15 cellular contexts compared by ENCODE assay signal in genomic region chr11:31264834-31265233, GRCh38.
DNase-seq lines count a peak whose midpoint lies in the region; ATAC-seq and TF ChIP-seq lines count a peak whose summit lies in the region.
"Had no signal": no experiment of that assay in that cellular context is flagged by ENCODE, and none has a peak within 500 bp of the region (broad histone marks: within the 10 kb centered on the region; RNA-seq: fewer than 3 reads in every experiment).

No MANE protein-coding gene starts in this region.

- TF ChIP-seq POLR2A in adrenal gland (IDR thresholded peaks at IDR 0.05): no peak

- H3K36me3 Mint-ChIP-seq in GM23338 (ENCODE audit: low read depth): no peaks in the 10 kb centered on the region
- no peaks in the 10 kb centered on the region for H3K36me3 Mint-ChIP-seq in chondrocyte (ENCODE audit: low read depth)
- no peaks in the 10 kb centered on the region for H3K36me3 Mint-ChIP-seq in nephron progenitor cell (ENCODE audit: low read depth)
- H3K36me3 Mint-ChIP-seq: CD4-positive, alpha-beta memory T cell had no signal

- H3K36me3 ChIP-seq in GM23338 (ENCODE audit: insufficient read depth): no peaks in the 10 kb centered on the region
- no peaks in the 10 kb centered on the region for H3K36me3 ChIP-seq in adrenal gland (replicated peaks in 1 of 2)
- H3K36me3 ChIP-seq: BE2C, HAP-1 had no signal

- H3F3A ChIP-seq in GM23338 (replicated peaks; ENCODE audit: low read depth): no peaks in the 10 kb centered on the region

- H3K27me3 Mint-ChIP-seq in GM23338 (ENCODE audit: insufficient read depth, low read depth, poor library complexity) (no peaks in the 10 kb centered on the region), chondrocyte (ENCODE audit: low read depth) (peaks cover 6% of the 10 kb centered on the region), nephron progenitor cell (ENCODE audit: low read depth, poor library complexity) (no peaks in the 10 kb centered on the region)
- H3K27me3 Mint-ChIP-seq: CD4-positive, alpha-beta memory T cell had no signal

- H3K9me3 Mint-ChIP-seq in GM23338 (no peaks in the 10 kb centered on the region), chondrocyte (ENCODE audit: low read depth) (no peaks in the 10 kb centered on the region), nephron progenitor cell (no peaks in the 10 kb centered on the region)

- TF ChIP-seq CTCF in GM23338 (conservative IDR thresholded peaks at IDR 0.05; ENCODE audit: low read depth in 2 of 2): peak in 1 of 2 experiments; percentile 40; a peak in 2 of 4 replicates
- peak; percentile 15 for TF ChIP-seq CTCF in chondrocyte (IDR thresholded peaks at IDR 0.05)
- TF ChIP-seq CTCF in nephron progenitor cell (IDR thresholded peaks at IDR 0.05): peak; percentile 6
- TF ChIP-seq CTCF in adrenal gland (IDR thresholded peaks at IDR 0.05): no peak

- H3K4me1 Mint-ChIP-seq in GM23338 (no peaks in the 10 kb centered on the region), chondrocyte (ENCODE audit: low read depth) (peaks cover 3% of the 10 kb centered on the region), nephron progenitor cell (no peaks in the 10 kb centered on the region)
- H3K4me1 Mint-ChIP-seq: CD4-positive, alpha-beta memory T cell had no signal

- no peaks in the 10 kb centered on the region for H3K27me3 ChIP-seq in GM23338 (ENCODE audit: insufficient read depth)
- H3K27me3 ChIP-seq in adrenal gland: no peaks in the 10 kb centered on the region
- H3K27me3 ChIP-seq: BE2C had no signal

- intact Hi-C loops in adrenal gland (cut with DNase I): no loop called here

- no peak overlapping the region for H3K4me3 ChIP-seq in GM23338
- H3K4me3 ChIP-seq in adrenal gland: no peak overlapping the region
- H3K4me3 ChIP-seq: HAP-1 had no signal

- DNase-seq in GM23338 (ENCODE audit: low spot score): peak; percentile 20
- no peak for DNase-seq in chondrocyte (ENCODE audit: low spot score)
- no peak for DNase-seq in nephron progenitor cell
- DNase-seq in adrenal gland: no peak
- DNase-seq in hippocampal formation (lab: John Stamatoyannopoulos, UW): no peak
- DNase-seq in NCI-H2029 (lab: John Stamatoyannopoulos, UW): no peak
- DNase-seq: BE2C; CD4-positive, alpha-beta memory T cell; DMS153; DMS79 treated with DMSO at 0.1 percent for 48 hours; EL; GOT3 had no signal

- 69 to 82% (median 79%) methylated on average over 1 of the region's 1 CpG for WGBS in adrenal gland, 4 donors

- H3K27ac Mint-ChIP-seq in GM23338 (no peak overlapping the region; the same call in 1 of the 2 replicates), chondrocyte (ENCODE audit: unreplicated experiment) (no peak overlapping the region), nephron progenitor cell (no peak overlapping the region)
- H3K27ac Mint-ChIP-seq: CD4-positive, alpha-beta memory T cell had no signal

- no peak overlapping the region for H3K4me2 ChIP-seq in GM23338

- H4K20me1 ChIP-seq in GM23338 (replicated peaks; ENCODE audit: insufficient read depth): no peaks in the 10 kb centered on the region

- ATAC-seq in GM23338 (no peak), HG03469 (IDR thresholded peaks at IDR 0.05; ENCODE audit: unreplicated experiment) (no peak)

- peak overlapping the region; percentile 12; the same call in 1 of the 2 replicates for H2AFZ ChIP-seq in GM23338

- H3K27ac ChIP-seq in GM23338 (ENCODE audit: low read depth): no peak overlapping the region
- no peak overlapping the region for H3K27ac ChIP-seq in adrenal gland
- H3K27ac ChIP-seq: C4-2B had no signal

- H3K9me2 ChIP-seq in GM23338 (ENCODE audit: insufficient read depth): no peaks in the 10 kb centered on the region

- H3K79me2 ChIP-seq in GM23338 (replicated peaks; ENCODE audit: insufficient read depth): no peaks in the 10 kb centered on the region

- H3K9me3 ChIP-seq in adrenal gland (replicated peaks in 1 of 3): no peaks in the 10 kb centered on the region
- H3K9me3 ChIP-seq: BE2C, HAP-1 had no signal

- H3K4me1 ChIP-seq in GM23338 (ENCODE audit: insufficient read depth): no peaks in the 10 kb centered on the region
- no peaks in the 10 kb centered on the region for H3K4me1 ChIP-seq in adrenal gland (replicated peaks in 1 of 2)
- H3K4me1 ChIP-seq: BE2C, HAP-1 had no signal

- H3K4me3 Mint-ChIP-seq in GM23338: no peak overlapping the region
- H3K4me3 Mint-ChIP-seq in chondrocyte (ENCODE audit: unreplicated experiment): no peak overlapping the region
- H3K4me3 Mint-ChIP-seq in nephron progenitor cell: no peak overlapping the region
- H3K4me3 Mint-ChIP-seq: CD4-positive, alpha-beta memory T cell had no signal

TF ChIP-seq in GM23338, 12 proteins besides CTCF, POLR2A, EP300 and RAD21 (continues in another document):
- TF ChIP-seq NANOG (IDR thresholded peaks at IDR 0.05; ENCODE audit: borderline replicate concordance) (no peak), REST (IDR thresholded peaks at IDR 0.05; ENCODE audit: unreplicated experiment) (no peak), STAT1 (IDR thresholded peaks at IDR 0.05; ENCODE audit: unreplicated experiment) (no peak), JUNB (IDR thresholded peaks at IDR 0.05; ENCODE audit: unreplicated experiment) (no peak), POLR2AphosphoS5 (IDR thresholded peaks at IDR 0.05; ENCODE audit: low read depth) (no peak), CREB1 (CRISPR knock-in tag; IDR thresholded peaks at IDR 0.05; ENCODE audit: low read depth) (no peak), ETS1 (IDR thresholded peaks at IDR 0.05) (no peak), EZH2 (IDR thresholded peaks at IDR 0.05; ENCODE audit: low read depth, unreplicated experiment) (no peak), ZNF331 (CRISPR knock-in tag; IDR thresholded peaks at IDR 0.05; ENCODE audit: low read depth) (no peak)

Comparison
In these comparisons a context has a peak if more than half of its experiments do, and no peak if none do; other contexts are left out.
1. CTCF ChIP-seq: peak in chondrocyte (single experiment) and nephron progenitor cell (single experiment); none in adrenal gland (0 of 6).